Comparison of ENCODE assay signal across 26 cellular contexts in the genomic region with DNA sequence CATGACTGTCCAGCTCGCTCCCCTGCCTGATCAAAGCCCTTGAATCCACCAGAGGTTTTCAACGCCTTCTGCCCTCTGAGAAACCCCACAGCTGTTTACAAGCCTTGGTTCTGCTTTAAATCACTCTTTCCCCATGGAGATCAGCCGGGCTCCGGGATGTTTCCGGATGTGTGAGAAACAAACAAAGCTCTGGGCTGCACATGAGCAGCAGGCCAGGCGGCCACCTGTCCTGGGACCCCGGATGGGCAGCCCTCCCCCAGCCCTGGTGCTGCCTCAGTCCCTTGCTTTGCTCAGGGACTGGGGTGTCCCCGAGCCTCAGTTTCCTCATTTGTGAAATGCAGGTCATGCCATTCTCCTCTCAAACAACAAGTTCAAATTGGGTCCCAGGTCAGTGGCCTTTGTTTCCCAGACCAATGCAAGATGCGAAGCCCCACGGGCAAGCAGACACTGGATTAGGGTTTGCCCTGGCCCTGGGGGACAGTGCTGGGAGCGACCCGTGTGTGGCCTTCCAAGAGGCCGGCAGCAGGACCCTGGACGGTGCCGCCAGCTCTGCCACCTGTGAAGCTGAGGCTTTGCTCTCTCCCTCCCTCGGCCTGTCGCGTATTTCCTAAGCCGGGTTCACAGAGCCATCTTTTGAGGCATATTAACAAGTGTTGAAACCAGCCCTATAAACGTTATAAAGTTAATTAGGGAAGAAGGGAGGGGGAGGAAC.
"Had no signal": no experiment of that assay in that cellular context is flagged by ENCODE, and none has a peak within 500 bp of the region (broad histone marks: within the 10 kb centered on the region; RNA-seq: fewer than 3 reads in every experiment).

No MANE protein-coding gene starts in this region.

- H3K4me1 ChIP-seq: colonic mucosa, gastrocnemius medialis, psoas muscle, testis had no signal

- H3K27me3 ChIP-seq: colonic mucosa, gastrocnemius medialis, heart left ventricle, hepatocyte, ovary, testis, upper lobe of left lung had no signal

- DNase-seq: colonic mucosa; effector CD8-positive, alpha-beta T cell; endodermal cell; foreskin fibroblast; gastrocnemius medialis; left cardiac atrium; left ventricle myocardium superior; naive thymus-derived CD4-positive, alpha-beta T cell; occipital lobe; ovary; sigmoid colon; stimulated activated CD4-positive, alpha-beta T cell treated with anti-CD3 and anti-CD28 coated beads, Interleukin-2, amount 100 ng/mL, for 24 hours; stimulated activated CD4-positive, alpha-beta T cell treated with anti-CD3 and anti-CD28 coated beads, Interleukin-4, amount 100 ng/mL, for 24 hours; stimulated activated naive CD8-positive, alpha-beta T cell treated with anti-CD3 and anti-CD28 coated beads, Interleukin-15, Interleukin-2, amounts not matched to agents 100 U/mL and 50 U/mL, for 24 hours; testis had no signal

- ATAC-seq: esophagus mucosa; gastrocnemius medialis; naive thymus-derived CD4-positive, alpha-beta T cell; psoas muscle; right cardiac atrium; stimulated activated memory B cell treated with anti-CD40 and anti-IgM and Interleukin-4, amounts not matched to agents 10 μg/mL and 1 μg/mL and 100 μg/mL, for 72 hours; stimulated activated naive CD8-positive, alpha-beta T cell treated with anti-CD3 and anti-CD28 coated beads, Interleukin-15, Interleukin-2, amounts not matched to agents 100 U/mL and 50 U/mL, for 24 hours had no signal

- H3K79me2 ChIP-seq: hepatocyte had no signal

- H3K27ac ChIP-seq: colonic mucosa, epithelial cell of prostate, gastrocnemius medialis, heart left ventricle, hepatocyte, lower lobe of right lung, ovary, psoas muscle, sigmoid colon, testis, tibial nerve, upper lobe of left lung had no signal

- H2AFZ ChIP-seq: hepatocyte had no signal

- FAIRE-seq: urothelium cell line had no signal

- H3K4me2 ChIP-seq: hepatocyte had no signal

- H3K36me3 ChIP-seq: colonic mucosa, gastrocnemius medialis, heart left ventricle, lower lobe of right lung, ovary, sigmoid colon, tibial nerve, upper lobe of left lung had no signal

- H3K4me3 ChIP-seq: colonic mucosa, gastrocnemius medialis, heart left ventricle, hepatocyte, lower lobe of right lung, ovary, psoas muscle, sigmoid colon, testis, tibial nerve, upper lobe of left lung had no signal

- H3K9me3 ChIP-seq: colonic mucosa, gastrocnemius medialis, lower lobe of right lung, ovary, psoas muscle, sigmoid colon, testis had no signal
